In the genomic region with DNA sequence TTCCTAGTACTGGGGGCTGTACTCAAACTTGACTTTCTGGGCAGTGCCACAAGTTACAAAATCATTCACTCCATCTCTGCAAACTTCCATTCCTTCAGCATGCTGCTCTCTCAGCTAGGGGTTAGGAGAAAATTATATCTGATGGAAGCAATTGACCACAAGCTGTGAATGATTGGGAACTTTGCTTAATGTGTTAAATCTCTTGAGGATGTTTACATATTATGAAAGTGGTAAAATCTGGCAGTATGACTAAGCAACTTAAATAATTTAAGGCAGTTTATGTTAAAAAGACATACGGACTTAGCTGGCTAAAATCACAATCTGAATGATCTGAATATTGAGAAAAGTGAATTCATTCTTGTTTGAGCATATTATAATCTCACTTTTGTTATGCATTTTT, we compare ENCODE assay signal across 20 cellular contexts.
DNase-seq lines count a peak whose midpoint lies in the region; ATAC-seq and TF ChIP-seq lines count a peak whose summit lies in the region.
"Had no signal": no experiment of that assay in that cellular context is flagged by ENCODE, and none has a peak within 500 bp of the region (broad histone marks: within the 10 kb centered on the region; RNA-seq: fewer than 3 reads in every experiment).

No MANE protein-coding gene starts in this region.

- H3K14ac ChIP-seq in IMR-90 (replicated peaks; ENCODE audit: low read depth, low read length) (no peak overlapping the region), neuronal stem cell (ENCODE audit: low read length) (no peak overlapping the region)

- intact Hi-C loops in IMR-90 (cut with micrococcal nuclease), result no loop called here

- H3K56ac ChIP-seq in IMR-90 (ENCODE audit: extremely low read depth, insufficient read depth, low read length), result no peak overlapping the region

- 43% methylated on average over 1 of the region's 1 CpG for WGBS in SK-N-SH (ENCODE audit: low lambda C conversion rate)
- WGBS in IMR-90 (ENCODE audit: extremely low coverage in 2 of 2, insufficient read length in 1 of 2), 2 experiments, result no CpG with 5 or more reads among the region's 1 CpG
- no CpG with 5 or more reads among the region's 1 CpG for WGBS in neuronal stem cell (ENCODE audit: extremely low coverage in 2 of 2, insufficient read length in 2 of 2, insufficient replicate concordance in 1 of 2), 2 donors

- H3K36me3 ChIP-seq in SK-N-SH (replicated peaks in 1 of 2; ENCODE audit: control insufficient read depth in 1 of 2, insufficient read depth in 2 of 2, low read length in 1 of 2) (no peaks in the 10 kb centered on the region), IMR-90 (ENCODE audit: control insufficient read depth, insufficient read depth, low read length) (no peaks in the 10 kb centered on the region), neuronal stem cell (replicated peaks in 1 of 2; ENCODE audit: control insufficient read depth in 2 of 2, insufficient read depth in 2 of 2, low read length in 2 of 2) (no peaks in the 10 kb centered on the region)
- H3K36me3 ChIP-seq: BLaER1 treated with 17β-estradiol and CSF1 and Interleukin-3, amounts not matched to agents 10 nM and 100 nM had no signal

- H4K8ac ChIP-seq in IMR-90 (ENCODE audit: low read depth in 2 of 2, low read length in 2 of 2) (no peak overlapping the region), neuronal stem cell (ENCODE audit: low read depth, low read length) (no peak overlapping the region)

- H3K4ac ChIP-seq in IMR-90 (ENCODE audit: low read depth, low read length) (peak overlapping the region; percentile 7; the same call in 1 of the 2 replicates), neuronal stem cell (ENCODE audit: low read length) (no peak overlapping the region)

- H3K9ac ChIP-seq in SK-N-SH, result no peak overlapping the region
- no peak overlapping the region for H3K9ac ChIP-seq in IMR-90 (ENCODE audit: low read depth, low read length)
- H3K9ac ChIP-seq in neuronal stem cell (ENCODE audit: low read depth, low read length, poor library complexity), result no peak overlapping the region
- H3K9ac ChIP-seq: BLaER1 treated with 17β-estradiol and CSF1 and Interleukin-3, amounts not matched to agents 10 nM and 100 nM; GM23248 had no signal

- H3K18ac ChIP-seq in IMR-90 (ENCODE audit: low read depth, low read length) (no peak overlapping the region), neuronal stem cell (ENCODE audit: low read length) (no peak overlapping the region)

- no peak for TF ChIP-seq EP300 in SK-N-SH (IDR thresholded peaks at IDR 0.05; ENCODE audit: borderline replicate concordance in 1 of 2, low read depth in 1 of 2, low read length in 1 of 2)

- no peak overlapping the region for H3K4me2 ChIP-seq in SK-N-SH
- peak overlapping the region; percentile 45; the same call in 1 of the 2 replicates for H3K4me2 ChIP-seq in IMR-90 (ENCODE audit: low read depth, low read length)
- H3K4me2 ChIP-seq in neuronal stem cell (ENCODE audit: insufficient read depth, low read length, poor library complexity, severe bottlenecking), result no peak overlapping the region
- H3K4me2 ChIP-seq: BLaER1 treated with 17β-estradiol and CSF1 and Interleukin-3, amounts not matched to agents 10 nM and 100 nM had no signal

- no peak for ATAC-seq in SK-N-SH treated with all-trans-retinoic acid at 6 μM for 48 hours
- ATAC-seq in IMR-90 (ENCODE audit: low read depth), result peak; percentile 49
- ATAC-seq: GM12878, HCT116 had no signal

- H3K9me1 ChIP-seq in IMR-90 (ENCODE audit: insufficient read depth, low read length), result 0 out of 2 replicates have a peak, but pooled peaks cover 2% of the 10 kb centered on the region

- no peak overlapping the region for H2BK5ac ChIP-seq in IMR-90 (ENCODE audit: low read depth, low read length, poor library complexity, severe bottlenecking)
- no peak overlapping the region for H2BK5ac ChIP-seq in neuronal stem cell (ENCODE audit: low read length)

- H3K27me3 ChIP-seq in SK-N-SH (ENCODE audit: insufficient read depth), result no peaks in the 10 kb centered on the region
- no peaks in the 10 kb centered on the region for H3K27me3 ChIP-seq in IMR-90 (ENCODE audit: control insufficient read depth, insufficient read depth, low read length)
- H3K27me3 ChIP-seq in neuronal stem cell (ENCODE audit: control insufficient read depth in 3 of 3, insufficient read depth in 3 of 3, low read depth in 1 of 3, low read length in 3 of 3), result no peaks in the 10 kb centered on the region
- H3K27me3 ChIP-seq: BLaER1 treated with 17β-estradiol and CSF1 and Interleukin-3, amounts not matched to agents 10 nM and 100 nM had no signal

- H2AFZ ChIP-seq in SK-N-SH (ENCODE audit: low read depth) (0 out of 2 replicates have a peak overlapping the region, but pooled peaks have one; percentile 6), IMR-90 (replicated peaks; ENCODE audit: low read length, poor library complexity) (no peak overlapping the region), neuronal stem cell (ENCODE audit: low read length) (peak overlapping the region; percentile 11)
- H2AFZ ChIP-seq: GM23248 had no signal

- H3K79me2 ChIP-seq in SK-N-SH (ENCODE audit: insufficient read depth), result no peaks in the 10 kb centered on the region

- no peak overlapping the region for H2BK15ac ChIP-seq in IMR-90 (ENCODE audit: low read depth, low read length)
- H2BK15ac ChIP-seq in neuronal stem cell (ENCODE audit: low read length), result no peak overlapping the region

- no peaks in the 10 kb centered on the region for H3K9me3 ChIP-seq in SK-N-SH
- no peaks in the 10 kb centered on the region for H3K9me3 ChIP-seq in IMR-90 (ENCODE audit: control insufficient read depth, insufficient read depth, low read length)
- H3K9me3 ChIP-seq in neuronal stem cell (replicated peaks in 1 of 2; ENCODE audit: control insufficient read depth in 2 of 2, insufficient read depth in 1 of 2, low read depth in 1 of 2, low read length in 2 of 2), result no peaks in the 10 kb centered on the region
- H3K9me3 ChIP-seq: BLaER1 treated with 17β-estradiol and CSF1 and Interleukin-3, amounts not matched to agents 10 nM and 100 nM had no signal

- no peak overlapping the region for H2AK9ac ChIP-seq in IMR-90 (replicated peaks; ENCODE audit: low read depth, low read length, poor library complexity)

- TF ChIP-seq RAD21 in SK-N-SH (IDR thresholded peaks at IDR 0.05; ENCODE audit: low read length) (no peak), IMR-90 (IDR thresholded peaks at IDR 0.05; ENCODE audit: low read length) (no peak)

- H3K4me3 ChIP-seq in SK-N-SH (ENCODE audit: low read depth in 2 of 2, low read length in 1 of 2) (no peak overlapping the region), IMR-90 (ENCODE audit: insufficient read depth, low read depth, low read length) (no peak overlapping the region), fibroblast of villous mesenchyme (ENCODE audit: low read depth, low read length) (no peak overlapping the region), neuronal stem cell (ENCODE audit: low read length in 2 of 2) (no peak overlapping the region)
- H3K4me3 ChIP-seq: BLaER1 treated with 17β-estradiol and CSF1 and Interleukin-3, amounts not matched to agents 10 nM and 100 nM; GM12878; GM23248 had no signal

- H2AK5ac ChIP-seq in IMR-90 (ENCODE audit: low read depth, low read length) (no peak overlapping the region), neuronal stem cell (ENCODE audit: low read depth, low read length) (no peak overlapping the region)

- no TSS peak for BruUV-seq in IMR-90 (replicated peaks; lab: Mats Ljungman, UMichigan)

- in situ Hi-C loops in IMR-90 (cut with MboI; ENCODE audit: low sequenced_read_pairs), result no loop called here

- TF ChIP-seq CTCF in SK-N-SH (IDR thresholded peaks at IDR 0.05) (no peak), IMR-90 (conservative IDR thresholded peaks at IDR 0.05; ENCODE audit: low read depth, low read length) (no peak), fibroblast of villous mesenchyme (IDR thresholded peaks at IDR 0.05; ENCODE audit: insufficient read depth, low read depth, low read length) (no peak)

- H3K9me2 ChIP-seq in SK-N-SH, result no peaks in the 10 kb centered on the region

- CTCF ChIA-PET in SK-N-SH (lab: Yijun Ruan, JAX), result no interaction called here
- CTCF ChIA-PET in IMR-90 (lab: Yijun Ruan, JAX), result no interaction called here

- dilution Hi-C loops in IMR-90 (cut with HindIII; ENCODE audit: low sequenced_read_pairs, unreplicated experiment), result no loop called here

- no peak for TF ChIP-seq POLR2A in IMR-90 (IDR thresholded peaks at IDR 0.05; ENCODE audit: low read depth, low read length)

- H3K27ac ChIP-seq in SK-N-SH (ENCODE audit: low read depth in 2 of 2, low read length in 1 of 2) (no peak overlapping the region), IMR-90 (ENCODE audit: insufficient read depth, low read length) (no peak overlapping the region), neuronal stem cell (replicated peaks; ENCODE audit: low read length) (no peak overlapping the region)
- H3K27ac ChIP-seq: BLaER1 treated with 17β-estradiol and CSF1 and Interleukin-3, amounts not matched to agents 10 nM and 100 nM; GM23248 had no signal

- H4K20me1 ChIP-seq in SK-N-SH (ENCODE audit: insufficient read depth) (no peaks in the 10 kb centered on the region), IMR-90 (ENCODE audit: insufficient read depth, low read length) (no peaks in the 10 kb centered on the region)
- H4K20me1 ChIP-seq: BLaER1 treated with 17β-estradiol and CSF1 and Interleukin-3, amounts not matched to agents 10 nM and 100 nM had no signal

- H3K79me1 ChIP-seq in IMR-90 (ENCODE audit: low read depth in 1 of 2, low read length in 2 of 2), result no peaks in the 10 kb centered on the region
- no peaks in the 10 kb centered on the region for H3K79me1 ChIP-seq in neuronal stem cell (ENCODE audit: low read depth, low read length)

- no peak for DNase-seq in SK-N-SH
- DNase-seq in IMR-90, result peak; percentile 24
- DNase-seq in fibroblast of villous mesenchyme (ENCODE audit: low read depth), result peak; percentile 93
- DNase-seq in neuronal stem cell (ENCODE audit: low spot score), result no peak
- DNase-seq in SW 1271 (lab: John Stamatoyannopoulos, UW), result no peak
- no peak for DNase-seq in NCI-H146 (lab: John Stamatoyannopoulos, UW)
- DNase-seq in NCI-H1092 (lab: John Stamatoyannopoulos, UW), result no peak
- DNase-seq: 8988T; CD8-positive, alpha-beta memory T cell; COR-L47; DMS 273 treated with DMSO at 0.1 percent for 48 hours; DMS53; DND-41; EL; GM23248; HFFc6 had no signal

- H4K91ac ChIP-seq in IMR-90 (ENCODE audit: insufficient read depth, low read depth, low read length) (no peak overlapping the region), neuronal stem cell (ENCODE audit: low read depth, low read length, poor library complexity) (no peak overlapping the region)

- H3K23ac ChIP-seq in IMR-90 (ENCODE audit: low read depth, low read length) (no peak overlapping the region), neuronal stem cell (ENCODE audit: low read depth, low read length, poor library complexity) (no peak overlapping the region)

- H2BK12ac ChIP-seq in neuronal stem cell (ENCODE audit: low read length), result no peak overlapping the region

- H2BK120ac ChIP-seq in IMR-90 (ENCODE audit: low read depth, low read length) (0 out of 2 replicates have a peak overlapping the region, but pooled peaks have one; percentile 3), neuronal stem cell (ENCODE audit: low read depth, low read length) (no peak overlapping the region)

- H3K4me1 ChIP-seq in SK-N-SH (ENCODE audit: control insufficient read depth in 1 of 2, insufficient read depth in 2 of 2, low read depth in 1 of 2, low read length in 1 of 2) (no peaks in the 10 kb centered on the region), IMR-90 (ENCODE audit: control insufficient read depth, insufficient read depth, low read length) (peaks cover 2% of the 10 kb centered on the region; the same call in 1 of the 2 replicates), neuronal stem cell (ENCODE audit: control insufficient read depth in 2 of 2, insufficient read depth in 1 of 2, low read depth in 1 of 2, low read length in 2 of 2) (peaks cover 1 to 15% of the 10 kb centered on the region in 2 donors)

- H4K5ac ChIP-seq in IMR-90 (ENCODE audit: low read depth, low read length), result no peak overlapping the region

- no peaks in the 10 kb centered on the region for H3F3A ChIP-seq in SK-N-SH (replicated peaks; ENCODE audit: insufficient read depth)

- H2BK20ac ChIP-seq in IMR-90 (ENCODE audit: low read depth, low read length), result peak overlapping the region; percentile 57; the same call in 1 of the 2 replicates

- POLR2A ChIA-PET in SK-N-SH (lab: Yijun Ruan, JAX), result no interaction called here
- POLR2A ChIA-PET in IMR-90 (lab: Charles Lee; ENCODE audit: unreplicated experiment), result interaction anchor here (0.5 kb wide), 1 partner anchor 198 kb away, joined by 4 read pairs; no protein-coding TSS in a partner anchor

Comparison
In these comparisons a context has a peak if more than half of its experiments do, and no peak if none do; other contexts are left out.
1. DNase-seq: peak in IMR-90 (single experiment) and fibroblast of villous mesenchyme (single experiment); none in SK-N-SH (single experiment), neuronal stem cell (single experiment), SW 1271 (0 of 2), NCI-H146 (single experiment) and NCI-H1092 (single experiment).